9 cellular contexts compared by ENCODE assay signal in the genomic region with DNA sequence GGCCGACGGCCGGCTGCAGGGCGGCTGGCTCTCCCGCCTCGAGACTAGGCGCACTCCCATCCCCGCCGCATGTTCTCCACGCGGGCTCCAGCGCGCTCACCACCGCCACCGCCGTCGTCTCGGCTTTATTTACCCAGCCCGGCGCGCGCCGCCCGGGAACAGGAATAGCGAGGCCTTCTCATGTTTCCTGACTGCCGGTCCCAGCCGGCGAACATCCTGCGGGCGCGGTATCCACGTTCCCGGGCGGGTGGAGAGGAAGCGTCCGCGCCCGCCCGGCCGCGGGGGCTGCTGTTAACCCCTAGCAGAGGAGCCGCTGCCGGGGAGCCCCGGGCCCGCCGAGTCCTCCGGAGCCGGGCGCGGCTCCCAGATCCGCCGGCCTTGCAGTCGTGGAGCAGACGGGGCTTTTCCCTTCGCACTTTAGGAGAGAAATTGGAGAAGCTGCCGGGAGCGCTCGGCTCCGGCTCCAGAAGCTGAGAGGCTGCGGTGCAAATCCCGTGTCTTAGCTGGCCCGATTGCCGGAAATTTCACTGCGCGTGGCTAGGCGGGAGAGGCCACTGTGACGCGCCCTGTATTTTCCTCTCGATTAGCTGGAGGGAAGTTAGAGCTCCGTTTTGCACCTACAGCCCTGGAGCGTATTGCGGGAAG. TPM values are rescaled to one million over a fixed set of nuclear protein-coding genes. Genes with fewer than 3 reads are reported as not detected.
DNase-seq lines count a peak whose midpoint lies in the region; ATAC-seq and TF ChIP-seq lines count a peak whose summit lies in the region.
"Had no signal": no experiment of that assay in that cellular context is flagged by ENCODE, and none has a peak within 500 bp of the region (broad histone marks: within the 10 kb centered on the region; RNA-seq: fewer than 3 reads in every experiment).

A gene with protein sequence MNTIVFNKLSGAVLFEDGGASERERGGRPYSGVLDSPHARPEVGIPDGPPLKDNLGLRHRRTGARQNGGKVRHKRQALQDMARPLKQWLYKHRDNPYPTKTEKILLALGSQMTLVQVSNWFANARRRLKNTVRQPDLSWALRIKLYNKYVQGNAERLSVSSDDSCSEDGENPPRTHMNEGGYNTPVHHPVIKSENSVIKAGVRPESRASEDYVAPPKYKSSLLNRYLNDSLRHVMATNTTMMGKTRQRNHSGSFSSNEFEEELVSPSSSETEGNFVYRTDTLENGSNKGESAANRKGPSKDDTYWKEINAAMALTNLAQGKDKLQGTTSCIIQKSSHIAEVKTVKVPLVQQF (minus strand): TSS at position 101 of the 645 bp plus-strand sequence. CDS start 2,404 bp downstream, outside the sequence.

- DNase-seq in NCI-H2107 (lab: John Stamatoyannopoulos, UW) (peak; percentile 29), NCI-H2107 treated with DMSO at 0.1 percent for 48 hours (lab: John Stamatoyannopoulos, UW; ENCODE audit: unreplicated experiment) (no peak)
- peak; percentile 72 for DNase-seq in activated CD4-positive, alpha-beta T cell treated with anti-CD3 and anti-CD28 coated beads, Interleukin-2, amount 10 ng/mL, durations not matched to agents 24 days and 14 days
- DNase-seq: DND-41 had no signal

- H3K36me3 ChIP-seq in esophagus (ENCODE audit: control insufficient read depth in 2 of 2, insufficient read depth in 2 of 2, low read length in 1 of 2) = no peaks in the 10 kb centered on the region

- H3K4me3 Mint-ChIP-seq in activated CD4-positive, alpha-beta T cell treated with anti-CD3 and anti-CD28 coated beads, Interleukin-2, amount 10 ng/mL, durations not matched to agents 24 days and 14 days = peak within 1 kb of the TSS; percentile 71
- H3K4me3 Mint-ChIP-seq in nephron = peak within 1 kb of the TSS; percentile 76 to 93 (median 83)

- peaks cover 5% of the 10 kb centered on the region for H3K36me3 Mint-ChIP-seq in activated CD4-positive, alpha-beta T cell treated with anti-CD3 and anti-CD28 coated beads, Interleukin-2, amount 10 ng/mL, durations not matched to agents 24 days and 14 days (ENCODE audit: low read depth)
- H3K36me3 Mint-ChIP-seq in nephron (ENCODE audit: low read depth) = no peaks in the 10 kb centered on the region

- H3K9me3 Mint-ChIP-seq in activated CD4-positive, alpha-beta T cell treated with anti-CD3 and anti-CD28 coated beads, Interleukin-2, amount 10 ng/mL, durations not matched to agents 24 days and 14 days = peaks cover 3% of the 10 kb centered on the region
- H3K9me3 Mint-ChIP-seq in nephron = no peaks in the 10 kb centered on the region

- H3K27me3 ChIP-seq in esophagus (ENCODE audit: control insufficient read depth in 1 of 2, insufficient read depth in 2 of 2, low read length in 2 of 2) = peaks cover 3 to 25% of the 10 kb centered on the region in 2 donors

- 2% methylated on average over 64 to 72 of the region's 72 CpGs for WGBS in esophagus, 2 donors

- ATAC-seq in GM19351 (IDR thresholded peaks at IDR 0.05; ENCODE audit: unreplicated experiment) = no peak
- ATAC-seq in HG03139 (IDR thresholded peaks at IDR 0.05; ENCODE audit: unreplicated experiment) = no peak
- no peak for ATAC-seq in GM21723 (IDR thresholded peaks at IDR 0.05; ENCODE audit: unreplicated experiment)

- no peaks in the 10 kb centered on the region for H3K9me3 ChIP-seq in esophagus (ENCODE audit: control insufficient read depth in 2 of 2, insufficient read depth in 1 of 2, low read depth in 1 of 2, low read length in 1 of 2)

- H3K4me1 ChIP-seq in esophagus (ENCODE audit: control insufficient read depth in 2 of 2, insufficient read depth in 2 of 2, low read length in 1 of 2) = peaks cover 9 to 28% of the 10 kb centered on the region in 2 donors

- no peak for TF ChIP-seq CTCF in nephron (IDR thresholded peaks at IDR 0.05; ENCODE audit: unreplicated experiment in 3 of 3)

- peaks cover 20% of the 10 kb centered on the region for H3K4me1 Mint-ChIP-seq in activated CD4-positive, alpha-beta T cell treated with anti-CD3 and anti-CD28 coated beads, Interleukin-2, amount 10 ng/mL, durations not matched to agents 24 days and 14 days
- H3K4me1 Mint-ChIP-seq in nephron = peaks cover 30% of the 10 kb centered on the region

- H3K27ac ChIP-seq in esophagus (ENCODE audit: low read depth in 2 of 2, low read length in 1 of 2) = peak within 1 kb of the TSS in 1 of 2 donors; percentile 19

- intact Hi-C loops in activated CD4-positive, alpha-beta T cell treated with anti-CD3 and anti-CD28 coated beads, Interleukin-2, amount 10 ng/mL, durations not matched to agents 24 days and 14 days (cut with micrococcal nuclease) = loop anchor here (5.0 to 10.0 kb wide), 2 partner anchors 249 to 1529 kb away; a partner anchor contains a TSS

- H3K27me3 Mint-ChIP-seq in activated CD4-positive, alpha-beta T cell treated with anti-CD3 and anti-CD28 coated beads, Interleukin-2, amount 10 ng/mL, durations not matched to agents 24 days and 14 days = peaks cover 68% of the 10 kb centered on the region
- peaks cover 99% of the 10 kb centered on the region for H3K27me3 Mint-ChIP-seq in nephron (ENCODE audit: low read depth)

- H3K4me3 ChIP-seq in esophagus (ENCODE audit: low read depth in 1 of 2, low read length in 2 of 2) = peak within 1 kb of the TSS; percentile 61 to 64

- peak within 1 kb of the TSS; percentile 83 for H3K27ac Mint-ChIP-seq in activated CD4-positive, alpha-beta T cell treated with anti-CD3 and anti-CD28 coated beads, Interleukin-2, amount 10 ng/mL, durations not matched to agents 24 days and 14 days
- H3K27ac Mint-ChIP-seq in nephron = no peak within 1 kb of the TSS

RNA-seq across cellular contexts. Expression of the gene that starts here (rescaled TPM):
- not detected in 2 replicates for total RNA-seq in activated CD4-positive, alpha-beta T cell treated with anti-CD3 and anti-CD28 coated beads, Interleukin-2, amount 10 ng/mL, durations not matched to agents 24 days and 14 days
- polyA plus RNA-seq in esophagus = under 1 TPM; 0.39 to 0.99 TPM

Comparison
In these comparisons a context has a peak if more than half of its experiments do, and no peak if none do; other contexts are left out.
1. Peak in DNase-seq in activated CD4-positive, alpha-beta T cell treated with anti-CD3 and anti-CD28 coated beads, Interleukin-2, amount 10 ng/mL, durations not matched to agents 24 days and 14 days; RNA of the gene not detected or under 1 TPM.